21 cellular contexts compared by ENCODE assay signal in the genomic region with DNA sequence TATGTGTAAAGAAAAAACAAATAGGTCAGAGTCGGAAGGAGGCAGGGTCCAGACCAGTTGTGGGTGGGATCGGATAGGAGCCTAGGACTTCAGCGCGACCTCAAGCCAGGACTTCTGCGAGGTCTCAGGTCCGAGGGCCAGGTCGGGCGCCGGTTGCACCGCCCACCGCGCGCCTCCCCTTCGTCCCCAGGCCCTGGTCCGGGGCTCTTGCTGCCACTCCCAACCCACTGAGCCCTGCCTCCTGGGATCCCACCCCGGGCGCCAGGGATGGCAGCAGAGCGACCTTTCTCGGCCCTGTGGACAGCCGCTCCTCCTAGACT. TPM values are rescaled to one million over a fixed set of nuclear protein-coding genes. Genes with fewer than 3 reads are reported as not detected.
DNase-seq lines count a peak whose midpoint lies in the region; ATAC-seq and TF ChIP-seq lines count a peak whose summit lies in the region.
"Had no signal": no experiment of that assay in that cellular context is flagged by ENCODE, and none has a peak within 500 bp of the region (broad histone marks: within the 10 kb centered on the region; RNA-seq: fewer than 3 reads in every experiment).

No MANE protein-coding gene starts in this region.

- H3K4me3 ChIP-seq in neuronal stem cell (ENCODE audit: low read length in 2 of 2) (no peak overlapping the region), dorsolateral prefrontal cortex (no peak overlapping the region)
- H3K4me3 ChIP-seq: PC-9, skin epidermis had no signal

- DNase-seq in neuronal stem cell (ENCODE audit: low spot score): no peak
- no peak for DNase-seq in dorsolateral prefrontal cortex
- no peak for DNase-seq in activated CD4-positive, alpha-beta T cell treated with anti-CD3 and anti-CD28 coated beads for 48 hours
- DNase-seq: CD8-positive, alpha-beta T cell; DMS79; effector memory CD4-positive, alpha-beta T cell; midbrain; MV-4-11; NCI-H187 treated with DMSO at 0.1 percent for 48 hours; NCI-H345; PC-9; SHP77 treated with DMSO at 0.1 percent for 48 hours; stimulated activated naive CD4-positive, alpha-beta T cell treated with Interleukin-2 at 50 U/mL for 16 hours had no signal

- H3K14ac ChIP-seq in neuronal stem cell (ENCODE audit: low read length): no peak overlapping the region

- no peak overlapping the region for H3K27ac ChIP-seq in neuronal stem cell (replicated peaks; ENCODE audit: low read length)
- H3K27ac ChIP-seq in dorsolateral prefrontal cortex: no peak overlapping the region
- H3K27ac ChIP-seq: PC-9, skin epidermis, tibial nerve had no signal

- H3K36me3 ChIP-seq in neuronal stem cell (replicated peaks in 1 of 2; ENCODE audit: control insufficient read depth in 2 of 2, insufficient read depth in 2 of 2, low read length in 2 of 2): no peaks in the 10 kb centered on the region
- H3K36me3 ChIP-seq: tibial nerve had no signal

- peak overlapping the region; percentile 15 for H3K9ac ChIP-seq in neuronal stem cell (ENCODE audit: low read depth, low read length, poor library complexity)

- no peak overlapping the region for H2AK5ac ChIP-seq in neuronal stem cell (ENCODE audit: low read depth, low read length)

- H2BK5ac ChIP-seq in neuronal stem cell (ENCODE audit: low read length): no peak overlapping the region

- H3K79me1 ChIP-seq in neuronal stem cell (ENCODE audit: low read depth, low read length): no peaks in the 10 kb centered on the region

- no peak overlapping the region for H4K8ac ChIP-seq in neuronal stem cell (ENCODE audit: low read depth, low read length)

- TF ChIP-seq CTCF in dorsolateral prefrontal cortex (IDR thresholded peaks at IDR 0.05 in 54 of 56, conservative IDR thresholded peaks at IDR 0.05 in 2 of 56; ENCODE audit: low read depth in 1 of 56, partially characterized antibody in 56 of 56): no peak

- H3K4ac ChIP-seq in neuronal stem cell (ENCODE audit: low read length): no peak overlapping the region

- H3K27me3 ChIP-seq in neuronal stem cell (ENCODE audit: control insufficient read depth in 3 of 3, insufficient read depth in 3 of 3, low read depth in 1 of 3, low read length in 3 of 3) (peaks cover 30 to 54% (median 51%) of the 10 kb centered on the region in 3 experiments), dorsolateral prefrontal cortex (peaks cover 15 to 87% (median 71%) of the 10 kb centered on the region in 45 donors)

- ATAC-seq in GM19438 (IDR thresholded peaks at IDR 0.05; ENCODE audit: low read depth, unreplicated experiment) (peak; percentile 10), HG02885 (IDR thresholded peaks at IDR 0.05; ENCODE audit: poor library complexity, unreplicated experiment) (peak; percentile 5), HG03571 (IDR thresholded peaks at IDR 0.05; ENCODE audit: unreplicated experiment) (peak; percentile 1), HG03457 (IDR thresholded peaks at IDR 0.05; ENCODE audit: unreplicated experiment) (no peak)
- ATAC-seq: activated CD4-positive, alpha-beta T cell treated with anti-CD3 and anti-CD28 coated beads for 36 hours; CD8-positive, alpha-beta T cell; natural killer cell treated with Interleukin-12 subunit alpha and Interleukin-12 subunit beta and Interleukin-15 and Interleukin-18, amount 100 ng/mL, for 72 hours had no signal

- no CpG with 5 or more reads among the region's 20 CpGs for WGBS in neuronal stem cell (ENCODE audit: extremely low coverage in 2 of 2, insufficient read length in 2 of 2, insufficient replicate concordance in 1 of 2), 2 donors

- H3K18ac ChIP-seq in neuronal stem cell (ENCODE audit: low read length): peak overlapping the region; percentile 8

- no peak overlapping the region for H3K4me2 ChIP-seq in neuronal stem cell (ENCODE audit: insufficient read depth, low read length, poor library complexity, severe bottlenecking)
- H3K4me2 ChIP-seq: PC-9 had no signal

- H2BK12ac ChIP-seq in neuronal stem cell (ENCODE audit: low read length): peak overlapping the region; percentile 31

- no peaks in the 10 kb centered on the region for H3K9me3 ChIP-seq in neuronal stem cell (replicated peaks in 1 of 2; ENCODE audit: control insufficient read depth in 2 of 2, insufficient read depth in 1 of 2, low read depth in 1 of 2, low read length in 2 of 2)

- no peak overlapping the region for H2BK120ac ChIP-seq in neuronal stem cell (ENCODE audit: low read depth, low read length)

- no peak overlapping the region for H3K23ac ChIP-seq in neuronal stem cell (ENCODE audit: low read depth, low read length, poor library complexity)

- peaks cover 0 to 13% of the 10 kb centered on the region in 2 donors for H3K4me1 ChIP-seq in neuronal stem cell (ENCODE audit: control insufficient read depth in 2 of 2, insufficient read depth in 1 of 2, low read depth in 1 of 2, low read length in 2 of 2)

- intact Hi-C loops in dorsolateral prefrontal cortex (cut with DNase I): no loop called here

- H2BK15ac ChIP-seq in neuronal stem cell (ENCODE audit: low read length): no peak overlapping the region

- no peak overlapping the region for H4K91ac ChIP-seq in neuronal stem cell (ENCODE audit: low read depth, low read length, poor library complexity)

- H2AFZ ChIP-seq in neuronal stem cell (ENCODE audit: low read length): no peak overlapping the region
- H2AFZ ChIP-seq: PC-9 had no signal

RNA-seq across cellular contexts. Expression of a gene that starts 12.3 kb away (rescaled TPM):
- not detected for polyA plus RNA-seq in neuronal stem cell (2013, experiment 1 of 2)
- 0.04 TPM for polyA plus RNA-seq in neuronal stem cell (2013, experiment 2 of 2)
- total RNA-seq in dorsolateral prefrontal cortex: not detected
- total RNA-seq: CD8-positive, alpha-beta T cell; natural killer cell treated with Interleukin-12 subunit alpha and Interleukin-12 subunit beta and Interleukin-15 and Interleukin-18, amount 100 ng/mL, for 72 hours; tibial nerve had no signal
